8 cellular contexts compared by ENCODE assay signal in genomic region chr2:190533175-190533967, GRCh38. TPM values are rescaled to one million over a fixed set of nuclear protein-coding genes. Genes with fewer than 3 reads are reported as not detected.
DNase-seq lines count a peak whose midpoint lies in the region; TF ChIP-seq lines count a peak whose summit lies in the region.

No MANE protein-coding gene starts in this region.

- TF ChIP-seq CTCF in astrocyte of the spinal cord (IDR thresholded peaks at IDR 0.05; ENCODE audit: low read depth, low read length) = no peak

- in situ Hi-C loops in astrocyte of the spinal cord (cut with HindIII; ENCODE audit: low sequenced_read_pairs) = no loop called here

- peak overlapping the region; percentile 85 to 97 (median 94) for H3K9ac ChIP-seq in BLaER1 treated with 17β-estradiol and CSF1 and Interleukin-3, amounts not matched to agents 10 nM and 100 nM

- H3K9me3 ChIP-seq in BLaER1 treated with 17β-estradiol and CSF1 and Interleukin-3, amounts not matched to agents 10 nM and 100 nM (replicated peaks in 1 of 11) = peaks cover 17 to 23% (median 21%) of the 10 kb centered on the region in 11 experiments
- H3K9me3 ChIP-seq in mesodermal cell (ENCODE audit: control insufficient read depth, low read length) = peaks cover 7% of the 10 kb centered on the region

- H3K4me3 ChIP-seq in BLaER1 treated with 17β-estradiol and CSF1 and Interleukin-3, amounts not matched to agents 10 nM and 100 nM = peak overlapping the region; percentile 60 to 81 (median 72)
- peak overlapping the region; percentile 64 for H3K4me3 ChIP-seq in Jurkat, Clone E6-1 (ENCODE audit: low read length)
- H3K4me3 ChIP-seq in astrocyte of the spinal cord (ENCODE audit: low read depth, low read length) (peak overlapping the region; percentile 44), mesodermal cell (ENCODE audit: extremely low read depth, insufficient read depth, low read length, poor library complexity, severe bottlenecking) (peak overlapping the region; percentile 56)

- no peaks in the 10 kb centered on the region for H4K20me1 ChIP-seq in BLaER1 treated with 17β-estradiol and CSF1 and Interleukin-3, amounts not matched to agents 10 nM and 100 nM

- peaks cover 0 to 17% (median 7%) of the 10 kb centered on the region in 11 experiments; a peak in 10 of 22 replicates for H3K36me3 ChIP-seq in BLaER1 treated with 17β-estradiol and CSF1 and Interleukin-3, amounts not matched to agents 10 nM and 100 nM
- H3K36me3 ChIP-seq in mesodermal cell (ENCODE audit: control insufficient read depth, insufficient read depth, low read length) = no peaks in the 10 kb centered on the region

- H3K27me3 ChIP-seq in BLaER1 treated with 17β-estradiol and CSF1 and Interleukin-3, amounts not matched to agents 10 nM and 100 nM = no peaks in the 10 kb centered on the region

- 85 to 96% methylated on average over 5 to 7 of the region's 10 CpGs for WGBS in mesodermal cell (ENCODE audit: insufficient coverage in 2 of 2), 2 experiments

- H3K27ac ChIP-seq in BLaER1 treated with 17β-estradiol and CSF1 and Interleukin-3, amounts not matched to agents 10 nM and 100 nM = peak overlapping the region; percentile 80 to 98 (median 96)
- H3K27ac ChIP-seq in mesodermal cell (ENCODE audit: low read depth, low read length, severe bottlenecking) = peak overlapping the region; percentile 90

- DNase-seq in Jurkat, Clone E6-1 (ENCODE audit: low read depth, low spot score) = no peak
- DNase-seq in astrocyte of the spinal cord (ENCODE audit: low read depth, low spot score) = no peak
- no peak for DNase-seq in nucleus accumbens (lab: John Stamatoyannopoulos, UW)
- DNase-seq in stimulated activated naive CD4-positive, alpha-beta T cell treated with Interleukin-2 at 50 U/mL for 16 hours (lab: John Stamatoyannopoulos, UW) = no peak
- no peak for DNase-seq in activated CD4-positive, alpha-beta T cell treated with anti-CD3 and anti-CD28 coated beads, Interleukin-2, amount 50 U/mL, for 48 hours
- no peak for DNase-seq in DMS79 treated with DMSO at 0.1 percent for 48 hours (lab: John Stamatoyannopoulos, UW)

- peaks cover 44 to 59% (median 54%) of the 10 kb centered on the region in 10 experiments for H3K4me1 ChIP-seq in BLaER1 treated with 17β-estradiol and CSF1 and Interleukin-3, amounts not matched to agents 10 nM and 100 nM
- peaks cover 11% of the 10 kb centered on the region for H3K4me1 ChIP-seq in mesodermal cell (ENCODE audit: control insufficient read depth, insufficient read depth, low read length, poor library complexity, severe bottlenecking)

- peak overlapping the region; percentile 81 to 99 (median 90) for H3K4me2 ChIP-seq in BLaER1 treated with 17β-estradiol and CSF1 and Interleukin-3, amounts not matched to agents 10 nM and 100 nM

RNA-seq across cellular contexts. Expression of gene NEMP2, which starts 1.2 kb away (rescaled TPM):
- polyA plus RNA-seq in Jurkat, Clone E6-1 (2012; ENCODE audit: insufficient read depth, insufficient read length) = 20.5 TPM
- polyA plus RNA-seq in mesodermal cell (2013, experiment 1 of 2) = 2.9 TPM
- polyA plus RNA-seq in mesodermal cell (2013, experiment 2 of 2) = 3.5 TPM
